2 cellular contexts compared by ENCODE assay signal in the genomic region with DNA sequence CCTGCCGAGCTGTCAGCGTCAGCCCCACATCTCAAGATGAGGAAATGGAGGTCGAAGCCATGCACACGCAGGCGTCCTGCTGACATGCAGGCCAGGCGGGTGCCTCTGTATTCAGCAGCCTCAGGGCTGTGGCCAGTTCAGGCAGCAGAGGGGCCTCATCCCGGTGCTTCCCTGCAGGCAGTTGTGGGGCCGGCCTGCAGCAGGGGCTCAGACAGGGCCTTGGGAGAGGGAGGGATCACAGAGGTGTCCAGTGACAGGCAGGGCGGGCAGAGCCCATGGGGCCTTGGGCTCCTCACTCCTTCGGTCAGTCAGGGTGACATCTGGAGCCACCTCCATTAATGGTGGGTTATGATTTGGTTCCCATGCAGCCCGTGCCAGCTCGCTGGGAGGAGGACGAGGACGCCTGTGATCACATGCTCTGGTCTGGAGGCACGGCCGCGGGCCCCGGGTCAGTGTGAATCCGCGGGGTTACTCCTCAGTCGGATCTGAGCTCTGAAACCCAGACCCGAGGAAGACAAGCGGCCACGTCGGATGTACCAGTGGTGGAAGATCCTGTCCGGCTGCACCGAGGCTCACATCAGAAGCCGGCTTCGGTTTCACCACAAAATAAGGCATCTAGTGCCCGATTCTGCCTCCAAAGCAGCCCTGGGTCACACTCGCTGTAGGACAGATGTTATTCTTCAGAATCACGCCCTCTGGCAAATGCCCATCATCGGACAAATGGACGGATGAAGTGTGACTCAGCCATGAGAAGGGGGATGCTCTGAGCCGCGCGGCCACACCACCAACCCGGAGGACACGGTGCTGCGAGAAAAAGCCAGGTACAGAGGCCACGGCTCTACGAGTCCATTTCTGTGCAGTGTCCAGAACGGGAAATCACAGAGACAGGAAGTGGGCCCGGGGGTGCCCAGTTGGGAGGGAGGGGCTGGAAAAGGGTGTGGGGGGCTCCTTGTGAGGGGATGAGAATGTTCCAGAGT.
TF ChIP-seq lines count a peak whose summit lies in the region.

No MANE protein-coding gene starts in this region.

TF ChIP-seq in IMR-90, 13 proteins besides CTCF, POLR2A, EP300 and RAD21:
- no peak for TF ChIP-seq MAFK (IDR thresholded peaks at IDR 0.05; ENCODE audit: low read depth, low read length)
- TF ChIP-seq MXI1 (IDR thresholded peaks at IDR 0.05; ENCODE audit: borderline replicate concordance, low read depth, low read length) = no peak

TF ChIP-seq in H1, 55 proteins besides CTCF, POLR2A, EP300 and RAD21:
- TF ChIP-seq, protein P1, sequence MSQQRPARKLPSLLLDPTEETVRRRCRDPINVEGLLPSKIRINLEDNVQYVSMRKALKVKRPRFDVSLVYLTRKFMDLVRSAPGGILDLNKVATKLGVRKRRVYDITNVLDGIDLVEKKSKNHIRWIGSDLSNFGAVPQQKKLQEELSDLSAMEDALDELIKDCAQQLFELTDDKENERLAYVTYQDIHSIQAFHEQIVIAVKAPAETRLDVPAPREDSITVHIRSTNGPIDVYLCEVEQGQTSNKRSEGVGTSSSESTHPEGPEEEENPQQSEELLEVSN (IDR thresholded peaks at IDR 0.05) = no peak
- TF ChIP-seq BACH1 (IDR thresholded peaks at IDR 0.05; ENCODE audit: low read length) (no peak), TBP (IDR thresholded peaks at IDR 0.05; ENCODE audit: low read depth, low read length) (no peak), CHD1 (IDR thresholded peaks at IDR 0.05; ENCODE audit: low read depth, low read length) (no peak), SRF (IDR thresholded peaks at IDR 0.05; ENCODE audit: low read depth, low read length) (no peak), TAF7 (optimal IDR thresholded peaks at IDR 0.05; ENCODE audit: borderline replicate concordance, low read depth, low read length) (no peak), POLR2AphosphoS5 (IDR thresholded peaks at IDR 0.05; ENCODE audit: low read depth, low read length) (no peak), JUN (IDR thresholded peaks at IDR 0.05; ENCODE audit: low read depth, low read length) (no peak), PHF8 (conservative IDR thresholded peaks at IDR 0.05; ENCODE audit: low read depth, low read length) (no peak), RBBP5 (IDR thresholded peaks at IDR 0.05; ENCODE audit: borderline replicate concordance, low read depth, low read length) (no peak), RFX5 (IDR thresholded peaks at IDR 0.05; ENCODE audit: borderline replicate concordance, low read depth, low read length) (no peak), SIX5 (IDR thresholded peaks at IDR 0.05; ENCODE audit: low read depth, low read length) (no peak)
- TF ChIP-seq, protein P2, sequence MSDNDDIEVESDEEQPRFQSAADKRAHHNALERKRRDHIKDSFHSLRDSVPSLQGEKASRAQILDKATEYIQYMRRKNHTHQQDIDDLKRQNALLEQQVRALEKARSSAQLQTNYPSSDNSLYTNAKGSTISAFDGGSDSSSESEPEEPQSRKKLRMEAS (IDR thresholded peaks at IDR 0.05) = no peak
TF ChIP-seq in H1: peak in this region for 0.
